ENCODE assay signal across 8 cellular contexts in genomic region chr2:199457147-199458016, GRCh38. TPM values are rescaled to one million over a fixed set of nuclear protein-coding genes. Genes with fewer than 3 reads are reported as not detected.
DNase-seq lines count a peak whose midpoint lies in the region; ATAC-seq and TF ChIP-seq lines count a peak whose summit lies in the region.

Gene SATB2 (minus strand): TSS chr2:199457939. CDS start chr2:199456037, 1,902 bp downstream.

- H3K4me3 Mint-ChIP-seq in T-helper 2 cell treated with Interferon-gamma antibody and Interleukin-4, amounts not matched to agents 5 μg/mL and 100 μg/mL, for 36 hours: peak within 1 kb of the TSS; percentile 67
- H3K4me3 Mint-ChIP-seq in activated B cell treated with CpG ODN at 0.5 μM for 24 hours: peak within 1 kb of the TSS; percentile 93

- no peak within 1 kb of the TSS; the same call in 1 of the 2 replicates for H3K27ac ChIP-seq in MM.1S (ENCODE audit: low read length)
- no peak within 1 kb of the TSS for H3K27ac ChIP-seq in parathyroid adenoma

- H3K4me1 ChIP-seq in MM.1S (ENCODE audit: low read length): peaks cover 7% of the 10 kb centered on the region; the same call in 1 of the 2 replicates
- H3K4me1 ChIP-seq in parathyroid adenoma: no peaks in the 10 kb centered on the region

- peak within 1 kb of the TSS; percentile 89 for H3K4me3 ChIP-seq in MM.1S (ENCODE audit: low read length)
- peak within 1 kb of the TSS; percentile 79 for H3K4me3 ChIP-seq in fibroblast of mammary gland (ENCODE audit: control insufficient read depth, low read depth, low read length)
- H3K4me3 ChIP-seq in parathyroid adenoma (ENCODE audit: low read depth, low read length): peak within 1 kb of the TSS; percentile 90

- H3K9me3 ChIP-seq in MM.1S (replicated peaks; ENCODE audit: insufficient read depth, low read length): no peaks in the 10 kb centered on the region
- peaks cover 7% of the 10 kb centered on the region for H3K9me3 ChIP-seq in parathyroid adenoma (ENCODE audit: control insufficient read depth, low read length)

- no peak for DNase-seq in T-helper 2 cell treated with Interferon-gamma antibody and Interleukin-4, amounts not matched to agents 5 μg/mL and 100 μg/mL, for 36 hours (ENCODE audit: low spot score)
- DNase-seq in T-helper 2 cell (no peak), MM.1S (peak; percentile 51), activated B cell treated with CpG ODN at 0.5 μM for 24 hours (no peak), fibroblast of mammary gland (ENCODE audit: low read depth) (peak; percentile 83), UCSD-AML1 (lab: John Stamatoyannopoulos, UW; ENCODE audit: unreplicated experiment) (no peak)

- H4K20me1 ChIP-seq in MM.1S (ENCODE audit: insufficient read depth, low read length): no peaks in the 10 kb centered on the region

- peak within 1 kb of the TSS; percentile 71; the same call in 1 of the 2 replicates for H3K9ac ChIP-seq in MM.1S (ENCODE audit: low read length)
- H3K9ac ChIP-seq in parathyroid adenoma: no peak within 1 kb of the TSS

- H3K27ac Mint-ChIP-seq in T-helper 2 cell treated with Interferon-gamma antibody and Interleukin-4, amounts not matched to agents 5 μg/mL and 100 μg/mL, for 36 hours: peak within 1 kb of the TSS; percentile 36
- H3K27ac Mint-ChIP-seq in activated B cell treated with CpG ODN at 0.5 μM for 24 hours: peak within 1 kb of the TSS; percentile 46

- TF ChIP-seq CTCF in MM.1S (IDR thresholded peaks at IDR 0.05; ENCODE audit: low read length) (no peak), activated B cell treated with CpG ODN at 0.5 μM for 24 hours (IDR thresholded peaks at IDR 0.05) (no peak), fibroblast of mammary gland (conservative IDR thresholded peaks at IDR 0.05; ENCODE audit: control insufficient read depth, insufficient read depth, low read depth, low read length) (no peak), parathyroid adenoma (IDR thresholded peaks at IDR 0.05) (no peak)

- H3K79me2 ChIP-seq in MM.1S (ENCODE audit: low read length): no peaks in the 10 kb centered on the region
- H3K79me2 ChIP-seq in parathyroid adenoma: no peaks in the 10 kb centered on the region

- peaks cover 6% of the 10 kb centered on the region for H3K36me3 Mint-ChIP-seq in T-helper 2 cell treated with Interferon-gamma antibody and Interleukin-4, amounts not matched to agents 5 μg/mL and 100 μg/mL, for 36 hours (ENCODE audit: low read depth)
- peaks cover 2% of the 10 kb centered on the region for H3K36me3 Mint-ChIP-seq in activated B cell treated with CpG ODN at 0.5 μM for 24 hours (ENCODE audit: low read depth)

- CTCF ChIA-PET in activated B cell treated with CpG ODN at 0.5 μM for 24 hours (lab: Charles Lee): no interaction called here

- H2AFZ ChIP-seq in MM.1S (ENCODE audit: low read length) (peak within 1 kb of the TSS; percentile 95), parathyroid adenoma (peak within 1 kb of the TSS; percentile 99)

- H3K9me2 ChIP-seq in MM.1S (replicated peaks; ENCODE audit: insufficient read depth, low read length): no peaks in the 10 kb centered on the region

- no peaks in the 10 kb centered on the region for H3K9me3 Mint-ChIP-seq in T-helper 2 cell treated with Interferon-gamma antibody and Interleukin-4, amounts not matched to agents 5 μg/mL and 100 μg/mL, for 36 hours
- peaks cover 4% of the 10 kb centered on the region for H3K9me3 Mint-ChIP-seq in activated B cell treated with CpG ODN at 0.5 μM for 24 hours

- peaks cover 72% of the 10 kb centered on the region for H3K27me3 Mint-ChIP-seq in T-helper 2 cell treated with Interferon-gamma antibody and Interleukin-4, amounts not matched to agents 5 μg/mL and 100 μg/mL, for 36 hours (ENCODE audit: low read depth)
- peaks cover 45% of the 10 kb centered on the region for H3K27me3 Mint-ChIP-seq in activated B cell treated with CpG ODN at 0.5 μM for 24 hours

- H3F3A ChIP-seq in MM.1S (ENCODE audit: insufficient read depth, low read length): no peaks in the 10 kb centered on the region

- peaks cover 17% of the 10 kb centered on the region for H3K4me1 Mint-ChIP-seq in T-helper 2 cell treated with Interferon-gamma antibody and Interleukin-4, amounts not matched to agents 5 μg/mL and 100 μg/mL, for 36 hours (ENCODE audit: low read depth)
- peaks cover 30% of the 10 kb centered on the region for H3K4me1 Mint-ChIP-seq in activated B cell treated with CpG ODN at 0.5 μM for 24 hours

- peak within 1 kb of the TSS; percentile 96 for H3K4me2 ChIP-seq in MM.1S (ENCODE audit: low read depth, low read length)
- peak within 1 kb of the TSS; percentile 93 for H3K4me2 ChIP-seq in parathyroid adenoma (ENCODE audit: low read length)

- ATAC-seq in activated B cell treated with CpG ODN at 0.5 μM for 24 hours (ENCODE audit: low read depth) (no peak), GM19452 (IDR thresholded peaks at IDR 0.05; ENCODE audit: unreplicated experiment) (no peak)

- intact Hi-C loops in activated B cell treated with CpG ODN at 0.5 μM for 24 hours (cut with micrococcal nuclease): no loop called here

- peaks cover 35% of the 10 kb centered on the region for H3K27me3 ChIP-seq in MM.1S (replicated peaks; ENCODE audit: insufficient read depth, low read length)
- H3K27me3 ChIP-seq in parathyroid adenoma (ENCODE audit: control insufficient read depth, insufficient read depth, low read length): peaks cover 11% of the 10 kb centered on the region

- POLR2A ChIA-PET in activated B cell treated with CpG ODN at 0.5 μM for 24 hours (lab: Charles Lee): no interaction called here

- no peaks in the 10 kb centered on the region for H3K36me3 ChIP-seq in MM.1S (replicated peaks; ENCODE audit: insufficient read depth, low read length)
- no peaks in the 10 kb centered on the region for H3K36me3 ChIP-seq in parathyroid adenoma (ENCODE audit: control insufficient read depth, insufficient read depth, low read length)

RNA-seq across cellular contexts. Expression of gene SATB2, which starts in this region (rescaled TPM):
- total RNA-seq in activated B cell treated with CpG ODN at 0.5 μM for 24 hours: 0.34 and 0.67 TPM in 2 replicates

Comparison
In these comparisons a context has a peak if more than half of its experiments do, and no peak if none do; other contexts are left out.
1. DNase-seq: peak in MM.1S (single experiment) and fibroblast of mammary gland (single experiment); none in T-helper 2 cell treated with Interferon-gamma antibody and Interleukin-4, amounts not matched to agents 5 μg/mL and 100 μg/mL, for 36 hours (single experiment), T-helper 2 cell (0 of 5), activated B cell treated with CpG ODN at 0.5 μM for 24 hours (single experiment) and UCSD-AML1 (single experiment).
2. Peak in every context shown above with its lines, with median percentiles within 50 percentile points of each other: H3K4me3 ChIP-seq.